In genomic region chr4:25814323-25814722, GRCh38 we compare ENCODE assay signal across 12 cellular contexts. TPM values are rescaled to one million over a fixed set of nuclear protein-coding genes. Genes with fewer than 3 reads are reported as not detected.
DNase-seq lines count a peak whose midpoint lies in the region; ATAC-seq and TF ChIP-seq lines count a peak whose summit lies in the region.
"Had no signal": no experiment of that assay in that cellular context is flagged by ENCODE, and none has a peak within 500 bp of the region (broad histone marks: within the 10 kb centered on the region; RNA-seq: fewer than 3 reads in every experiment).

No MANE protein-coding gene starts in this region.

- no peak for TF ChIP-seq CTCF in SK-N-SH (IDR thresholded peaks at IDR 0.05)
- no peak for TF ChIP-seq CTCF in osteoblast (IDR thresholded peaks at IDR 0.05; ENCODE audit: extremely low read depth, low read depth, low read length)

- 59% methylated on average over 10 of the region's 10 CpGs for WGBS in SK-N-SH (ENCODE audit: low lambda C conversion rate)

- H3K27ac ChIP-seq in SK-N-SH (ENCODE audit: low read depth in 2 of 2, low read length in 1 of 2) (peak overlapping the region in 1 of 2 experiments; percentile 78; a peak in 3 of 4 replicates), osteoblast (ENCODE audit: low read depth, low read length) (peak overlapping the region; percentile 98)

- DNase-seq in ACHN (peak; percentile 30), SK-N-SH (no peak), globus pallidus (ENCODE audit: low spot score) (peak; percentile 49), osteoblast (ENCODE audit: insufficient read length, low spot score, missing footprints) (no peak), NCI-H1048 (lab: John Stamatoyannopoulos, UW) (no peak)
- DNase-seq: activated CD8-positive, alpha-beta T cell treated with anti-CD3 and anti-CD28 coated beads, Interleukin-2, amount 10 ng/mL, durations not matched to agents 7 days and 5 days; amniotic stem cell; GDM1; stimulated activated CD4-positive, alpha-beta T cell treated with anti-CD3 and anti-CD28 coated beads, Interleukin-4, amount 100 ng/mL, for 4 hours had no signal

- no peaks in the 10 kb centered on the region for H3K79me2 ChIP-seq in SK-N-SH (ENCODE audit: insufficient read depth)
- no peaks in the 10 kb centered on the region for H3K79me2 ChIP-seq in osteoblast (ENCODE audit: insufficient read depth, low read length)

- in situ Hi-C loops in ACHN (cut with HindIII; ENCODE audit: low pct_ligation_motif_present, low pct_unique_long_range_greater_than_20kb, low sequenced_read_pairs), result no loop called here

- H4K20me1 ChIP-seq in SK-N-SH (ENCODE audit: insufficient read depth) (no peaks in the 10 kb centered on the region), osteoblast (ENCODE audit: insufficient read depth, low read length) (no peaks in the 10 kb centered on the region)

- H3K4me2 ChIP-seq in SK-N-SH, result peak overlapping the region; percentile 55
- peak overlapping the region; percentile 83 for H3K4me2 ChIP-seq in osteoblast (ENCODE audit: insufficient read depth, low read length)

- H3K9me2 ChIP-seq in SK-N-SH, result no peaks in the 10 kb centered on the region

- H3K9me3 ChIP-seq in SK-N-SH (no peaks in the 10 kb centered on the region), osteoblast (ENCODE audit: low read depth, low read length) (no peaks in the 10 kb centered on the region)

- H3F3A ChIP-seq in SK-N-SH (replicated peaks; ENCODE audit: insufficient read depth), result peaks cover 38% of the 10 kb centered on the region

- peak in 1 of 2 experiments; percentile 33; a peak in 1 of 4 replicates for TF ChIP-seq EP300 in SK-N-SH (IDR thresholded peaks at IDR 0.05; ENCODE audit: borderline replicate concordance in 1 of 2, low read depth in 1 of 2, low read length in 1 of 2)

- POLR2A ChIA-PET in SK-N-SH (lab: Yijun Ruan, JAX), result no interaction called here

- H3K9ac ChIP-seq in SK-N-SH, result peak overlapping the region; percentile 44; the same call in 1 of the 2 replicates

- H3K4me1 ChIP-seq in SK-N-SH (ENCODE audit: control insufficient read depth in 1 of 2, insufficient read depth in 2 of 2, low read depth in 1 of 2, low read length in 1 of 2) (peaks cover 0 to 42% of the 10 kb centered on the region in 2 experiments; a peak in 2 of 4 replicates), osteoblast (ENCODE audit: insufficient read depth, low read length) (peaks cover 83% of the 10 kb centered on the region)

- H3K4me3 ChIP-seq in SK-N-SH (ENCODE audit: low read depth in 2 of 2, low read length in 1 of 2) (no peak overlapping the region), osteoblast (ENCODE audit: insufficient read depth, low read length) (peak overlapping the region; percentile 34)

- no peak for TF ChIP-seq RAD21 in SK-N-SH (IDR thresholded peaks at IDR 0.05; ENCODE audit: low read length)

- H3K36me3 ChIP-seq in SK-N-SH (replicated peaks in 1 of 2; ENCODE audit: control insufficient read depth in 1 of 2, insufficient read depth in 2 of 2, low read length in 1 of 2) (no peaks in the 10 kb centered on the region), osteoblast (ENCODE audit: insufficient read depth, low read length) (peaks cover under 1% of the 10 kb centered on the region)

- CTCF ChIA-PET in SK-N-SH (lab: Yijun Ruan, JAX), result no interaction called here

- H3K27me3 ChIP-seq in SK-N-SH (ENCODE audit: insufficient read depth) (no peaks in the 10 kb centered on the region), osteoblast (ENCODE audit: insufficient read depth, low read length) (no peaks in the 10 kb centered on the region)

- ATAC-seq in GM21529 (IDR thresholded peaks at IDR 0.05; ENCODE audit: unreplicated experiment), result no peak
- no peak for ATAC-seq in GM21717 (IDR thresholded peaks at IDR 0.05; ENCODE audit: unreplicated experiment)
- no peak for ATAC-seq in GM21423 (IDR thresholded peaks at IDR 0.05; ENCODE audit: unreplicated experiment)
- ATAC-seq: activated CD8-positive, alpha-beta T cell treated with anti-CD3 and anti-CD28 coated beads, Interleukin-2, amount 10 ng/mL, durations not matched to agents 7 days and 5 days had no signal

- no peak overlapping the region for H2AFZ ChIP-seq in SK-N-SH (ENCODE audit: low read depth)
- H2AFZ ChIP-seq in osteoblast (ENCODE audit: low read length), result no peak overlapping the region

TF ChIP-seq in SK-N-SH, 30 proteins besides CTCF, POLR2A, EP300 and RAD21:
- TF ChIP-seq FOSL2 (IDR thresholded peaks at IDR 0.05; ENCODE audit: borderline replicate concordance, low read depth), result peak; percentile 32; the same call in 1 of the 2 replicates
- TF ChIP-seq TEAD4 (IDR thresholded peaks at IDR 0.05; ENCODE audit: borderline replicate concordance, insufficient read depth), result 0 out of 2 replicates have a peak, but pooled peaks have one; percentile 10
- TF ChIP-seq TAF1 (IDR thresholded peaks at IDR 0.05; ENCODE audit: borderline replicate concordance, low read depth, low read length), result no peak
- TF ChIP-seq PBX3 (IDR thresholded peaks at IDR 0.05), result peak; percentile 79
- peak; percentile 55 for TF ChIP-seq TCF12 (IDR thresholded peaks at IDR 0.05)
- TF ChIP-seq NRF1 (IDR thresholded peaks at IDR 0.05; ENCODE audit: low read depth, low read length), result no peak

RNA-seq across cellular contexts. Expression of gene SEL1L3, which starts 48.5 kb away (rescaled TPM):
- 2.2 and 3.7 TPM in 2 replicates for polyA plus RNA-seq in SK-N-SH (2012; rRNA removed)
- 3.8 and 4.1 TPM in 2 replicates for polyA plus RNA-seq in SK-N-SH (2012; cell fraction: cytosol; rRNA removed)
- polyA plus RNA-seq in SK-N-SH (2012; cell fraction: nucleus; rRNA removed), result 1.8 and 3.8 TPM in 2 replicates
- total RNA-seq in osteoblast, result 66.6 and 83.6 TPM in 2 replicates

Comparison
In these comparisons a context has a peak if more than half of its experiments do, and no peak if none do; other contexts are left out.
1. DNase-seq: peak in ACHN (single experiment) and globus pallidus (single experiment); none in SK-N-SH (single experiment), osteoblast (single experiment) and NCI-H1048 (single experiment).